Comparison of ENCODE assay signal across 19 cellular contexts in genomic region chr11:92388380-92388779, GRCh38.
DNase-seq lines count a peak whose midpoint lies in the region; ATAC-seq and TF ChIP-seq lines count a peak whose summit lies in the region.
"Had no signal": no experiment of that assay in that cellular context is flagged by ENCODE, and none has a peak within 500 bp of the region (broad histone marks: within the 10 kb centered on the region; RNA-seq: fewer than 3 reads in every experiment).

No MANE protein-coding gene starts in this region.

- H3K4me2 ChIP-seq in IMR-90 (ENCODE audit: low read depth, low read length), result no peak overlapping the region

- intact Hi-C loops in IMR-90 (cut with micrococcal nuclease), result no loop called here
- intact Hi-C loops in activated naive CD4-positive, alpha-beta T cell treated with anti-CD3 and anti-CD28 coated beads for 36 hours (cut with micrococcal nuclease), result no loop called here

- no peaks in the 10 kb centered on the region; the same call in 1 of the 2 replicates for H3K9me1 ChIP-seq in IMR-90 (ENCODE audit: insufficient read depth, low read length)

- no peaks in the 10 kb centered on the region for H3K27me3 ChIP-seq in BE2C
- H3K27me3 ChIP-seq in IMR-90 (ENCODE audit: control insufficient read depth, insufficient read depth, low read length), result no peaks in the 10 kb centered on the region; the same call in 1 of the 2 replicates
- H3K27me3 ChIP-seq: uterus had no signal

- CTCF ChIA-PET in IMR-90 (lab: Yijun Ruan, JAX), result no interaction called here
- CTCF ChIA-PET in activated naive CD4-positive, alpha-beta T cell treated with anti-CD3 and anti-CD28 coated beads for 36 hours (lab: Charles Lee), result no interaction called here

- H4K91ac ChIP-seq in IMR-90 (ENCODE audit: insufficient read depth, low read depth, low read length), result no peak overlapping the region

- ATAC-seq in IMR-90 (ENCODE audit: low read depth), result no peak
- ATAC-seq in HG03095 (IDR thresholded peaks at IDR 0.05; ENCODE audit: unreplicated experiment), result no peak
- ATAC-seq: left colon, right cardiac atrium had no signal

- H3K4me3 Mint-ChIP-seq in neural crest cell, result no peak overlapping the region
- H3K4me3 Mint-ChIP-seq in activated naive CD8-positive, alpha-beta T cell treated with anti-CD3 and anti-CD28 coated beads for 36 hours, result no peak overlapping the region
- no peak overlapping the region for H3K4me3 Mint-ChIP-seq in activated naive CD4-positive, alpha-beta T cell treated with anti-CD3 and anti-CD28 coated beads for 36 hours
- H3K4me3 Mint-ChIP-seq: activated CD4-positive, alpha-beta T cell treated with anti-CD3 and anti-CD28 coated beads, Interleukin-2, amount 10 ng/mL, durations not matched to agents 24 days and 14 days had no signal

- no peak overlapping the region for H3K14ac ChIP-seq in IMR-90 (replicated peaks; ENCODE audit: low read depth, low read length)

- POLR2A ChIA-PET in IMR-90 (lab: Charles Lee; ENCODE audit: unreplicated experiment), result no interaction called here

- H3K4me1 ChIP-seq in BE2C, result peaks cover 16% of the 10 kb centered on the region
- peaks cover 1% of the 10 kb centered on the region; the same call in 1 of the 2 replicates for H3K4me1 ChIP-seq in IMR-90 (ENCODE audit: control insufficient read depth, insufficient read depth, low read length)
- H3K4me1 ChIP-seq: uterus had no signal

- H2BK20ac ChIP-seq in IMR-90 (ENCODE audit: low read depth, low read length), result no peak overlapping the region

- no peak overlapping the region for H3K4ac ChIP-seq in IMR-90 (ENCODE audit: low read depth, low read length)

- DNase-seq in BE2C, result no peak
- no peak for DNase-seq in IMR-90
- DNase-seq in cardiac fibroblast (ENCODE audit: low read depth in 2 of 2), result peak in 1 of 2 donors; percentile 26
- no peak for DNase-seq in neural crest cell (ENCODE audit: low read depth, low spot score)
- DNase-seq in activated naive CD8-positive, alpha-beta T cell treated with anti-CD3 and anti-CD28 coated beads for 36 hours, result no peak
- DNase-seq in GM19238 (ENCODE audit: insufficient read length, low spot score), result no peak
- no peak for DNase-seq in activated naive CD4-positive, alpha-beta T cell treated with anti-CD3 and anti-CD28 coated beads for 36 hours
- DNase-seq: activated CD4-positive, alpha-beta T cell treated with anti-CD3 and anti-CD28 coated beads, Interleukin-2, amount 10 ng/mL, durations not matched to agents 24 days and 14 days; activated effector memory CD4-positive, alpha-beta T cell treated with Interleukin-2 at 50 U/mL for 16 hours; amniotic stem cell; GF-D8; left colon; NCI-H146; NCI-H774; nucleus accumbens; right cardiac atrium; SW 1271; uterus had no signal

- H3K56ac ChIP-seq in IMR-90 (ENCODE audit: extremely low read depth, insufficient read depth, low read length), result no peak overlapping the region

- no peak overlapping the region for H3K9ac ChIP-seq in IMR-90 (ENCODE audit: low read depth, low read length)

- TF ChIP-seq POLR2A in IMR-90 (IDR thresholded peaks at IDR 0.05; ENCODE audit: low read depth, low read length), result no peak

- peak; percentile 23; the same call in 1 of the 2 replicates for TF ChIP-seq RAD21 in IMR-90 (IDR thresholded peaks at IDR 0.05; ENCODE audit: low read length)

- no peaks in the 10 kb centered on the region for H3K79me1 ChIP-seq in IMR-90 (ENCODE audit: low read depth in 1 of 2, low read length in 2 of 2)

- no peak overlapping the region for H4K8ac ChIP-seq in IMR-90 (ENCODE audit: low read depth in 2 of 2, low read length in 2 of 2)

- no CpG with 5 or more reads among the region's 1 CpG for WGBS in IMR-90 (ENCODE audit: extremely low coverage in 2 of 2, insufficient read length in 1 of 2), 2 experiments

- H3K4me1 Mint-ChIP-seq in neural crest cell, result peaks cover 31% of the 10 kb centered on the region
- no peaks in the 10 kb centered on the region for H3K4me1 Mint-ChIP-seq in activated naive CD8-positive, alpha-beta T cell treated with anti-CD3 and anti-CD28 coated beads for 36 hours
- H3K4me1 Mint-ChIP-seq in activated naive CD4-positive, alpha-beta T cell treated with anti-CD3 and anti-CD28 coated beads for 36 hours (ENCODE audit: low read depth), result no peaks in the 10 kb centered on the region
- H3K4me1 Mint-ChIP-seq: activated CD4-positive, alpha-beta T cell treated with anti-CD3 and anti-CD28 coated beads, Interleukin-2, amount 10 ng/mL, durations not matched to agents 24 days and 14 days had no signal

- BruUV-seq in IMR-90 (replicated peaks; lab: Mats Ljungman, UMichigan), result no TSS peak

- no peaks in the 10 kb centered on the region for H3K36me3 Mint-ChIP-seq in neural crest cell (ENCODE audit: low read depth)
- H3K36me3 Mint-ChIP-seq in activated naive CD8-positive, alpha-beta T cell treated with anti-CD3 and anti-CD28 coated beads for 36 hours, result no peaks in the 10 kb centered on the region
- H3K36me3 Mint-ChIP-seq in activated naive CD4-positive, alpha-beta T cell treated with anti-CD3 and anti-CD28 coated beads for 36 hours (ENCODE audit: low read depth), result no peaks in the 10 kb centered on the region

- no peak overlapping the region for H2AFZ ChIP-seq in IMR-90 (replicated peaks; ENCODE audit: low read length, poor library complexity)

- TF ChIP-seq CTCF in BE2C (IDR thresholded peaks at IDR 0.05; ENCODE audit: low read depth, low read length) (peak; percentile 31; the same call in 1 of the 2 replicates), IMR-90 (conservative IDR thresholded peaks at IDR 0.05; ENCODE audit: low read depth, low read length) (no peak; the same call in 1 of the 2 replicates), cardiac fibroblast (IDR thresholded peaks at IDR 0.05; ENCODE audit: low read depth, low read length) (peak; percentile 39), neural crest cell (conservative IDR thresholded peaks at IDR 0.05) (peak; percentile 56)

- no peak overlapping the region for H3K27ac Mint-ChIP-seq in neural crest cell (ENCODE audit: unreplicated experiment)
- H3K27ac Mint-ChIP-seq in activated naive CD8-positive, alpha-beta T cell treated with anti-CD3 and anti-CD28 coated beads for 36 hours, result no peak overlapping the region
- H3K27ac Mint-ChIP-seq in activated naive CD4-positive, alpha-beta T cell treated with anti-CD3 and anti-CD28 coated beads for 36 hours, result no peak overlapping the region
- H3K27ac Mint-ChIP-seq: activated CD4-positive, alpha-beta T cell treated with anti-CD3 and anti-CD28 coated beads, Interleukin-2, amount 10 ng/mL, durations not matched to agents 24 days and 14 days had no signal

- H2AK9ac ChIP-seq in IMR-90 (replicated peaks; ENCODE audit: low read depth, low read length, poor library complexity), result no peak overlapping the region

- H2BK15ac ChIP-seq in IMR-90 (ENCODE audit: low read depth, low read length), result no peak overlapping the region

- dilution Hi-C loops in IMR-90 (cut with HindIII; ENCODE audit: low sequenced_read_pairs, unreplicated experiment), result no loop called here

- H3K9me3 ChIP-seq in BE2C (no peaks in the 10 kb centered on the region), IMR-90 (ENCODE audit: control insufficient read depth, insufficient read depth, low read length) (no peaks in the 10 kb centered on the region)
- H3K9me3 ChIP-seq: uterus had no signal

- no peaks in the 10 kb centered on the region for H4K20me1 ChIP-seq in IMR-90 (ENCODE audit: insufficient read depth, low read length)

- no peaks in the 10 kb centered on the region for H3K9me3 Mint-ChIP-seq in neural crest cell
- no peaks in the 10 kb centered on the region for H3K9me3 Mint-ChIP-seq in activated naive CD8-positive, alpha-beta T cell treated with anti-CD3 and anti-CD28 coated beads for 36 hours
- H3K9me3 Mint-ChIP-seq in activated naive CD4-positive, alpha-beta T cell treated with anti-CD3 and anti-CD28 coated beads for 36 hours, result peaks cover 2% of the 10 kb centered on the region
- H3K9me3 Mint-ChIP-seq: activated CD4-positive, alpha-beta T cell treated with anti-CD3 and anti-CD28 coated beads, Interleukin-2, amount 10 ng/mL, durations not matched to agents 24 days and 14 days had no signal

- H3K27ac ChIP-seq in IMR-90 (ENCODE audit: insufficient read depth, low read length), result no peak overlapping the region
- H3K27ac ChIP-seq: uterus had no signal

- H2AK5ac ChIP-seq in IMR-90 (ENCODE audit: low read depth, low read length), result no peak overlapping the region

- H2BK5ac ChIP-seq in IMR-90 (ENCODE audit: low read depth, low read length, poor library complexity, severe bottlenecking), result no peak overlapping the region

- in situ Hi-C loops in IMR-90 (cut with MboI; ENCODE audit: low sequenced_read_pairs), result no loop called here

- H3K18ac ChIP-seq in IMR-90 (ENCODE audit: low read depth, low read length), result no peak overlapping the region

- H3K27me3 Mint-ChIP-seq in neural crest cell (ENCODE audit: low read depth), result no peaks in the 10 kb centered on the region
- peaks cover 5% of the 10 kb centered on the region for H3K27me3 Mint-ChIP-seq in activated naive CD8-positive, alpha-beta T cell treated with anti-CD3 and anti-CD28 coated beads for 36 hours
- no peaks in the 10 kb centered on the region for H3K27me3 Mint-ChIP-seq in activated naive CD4-positive, alpha-beta T cell treated with anti-CD3 and anti-CD28 coated beads for 36 hours (ENCODE audit: low read depth)
- H3K27me3 Mint-ChIP-seq: activated CD4-positive, alpha-beta T cell treated with anti-CD3 and anti-CD28 coated beads, Interleukin-2, amount 10 ng/mL, durations not matched to agents 24 days and 14 days had no signal

- H3K4me3 ChIP-seq in BE2C (ENCODE audit: low read depth, low read length), result no peak overlapping the region
- H3K4me3 ChIP-seq in IMR-90 (ENCODE audit: insufficient read depth, low read depth, low read length), result no peak overlapping the region
- H3K4me3 ChIP-seq in cardiac fibroblast (replicated peaks in 1 of 2; ENCODE audit: low read depth in 2 of 2, low read length in 2 of 2), result no peak overlapping the region
- H3K4me3 ChIP-seq: uterus had no signal

- H2BK120ac ChIP-seq in IMR-90 (ENCODE audit: low read depth, low read length), result no peak overlapping the region

- H3K23ac ChIP-seq in IMR-90 (ENCODE audit: low read depth, low read length), result no peak overlapping the region

- H4K5ac ChIP-seq in IMR-90 (ENCODE audit: low read depth, low read length), result no peak overlapping the region

- H3K36me3 ChIP-seq in BE2C (no peaks in the 10 kb centered on the region), IMR-90 (ENCODE audit: control insufficient read depth, insufficient read depth, low read length) (no peaks in the 10 kb centered on the region)
- H3K36me3 ChIP-seq: uterus had no signal

TF ChIP-seq in IMR-90, 13 proteins besides CTCF, POLR2A, EP300 and RAD21 (continues in another document):
- TF ChIP-seq NFE2L2 (IDR thresholded peaks at IDR 0.05; ENCODE audit: low read depth, low read length) (no peak), RCOR1 (IDR thresholded peaks at IDR 0.05; ENCODE audit: insufficient replicate concordance, low read length) (no peak), MAFK (IDR thresholded peaks at IDR 0.05; ENCODE audit: low read depth, low read length) (no peak), MAZ (IDR thresholded peaks at IDR 0.05; ENCODE audit: borderline replicate concordance, low read depth, low read length) (no peak), MXI1 (IDR thresholded peaks at IDR 0.05; ENCODE audit: borderline replicate concordance, low read depth, low read length) (no peak)
